Comparison of ENCODE assay signal across 1 cellular context in the genomic region with DNA sequence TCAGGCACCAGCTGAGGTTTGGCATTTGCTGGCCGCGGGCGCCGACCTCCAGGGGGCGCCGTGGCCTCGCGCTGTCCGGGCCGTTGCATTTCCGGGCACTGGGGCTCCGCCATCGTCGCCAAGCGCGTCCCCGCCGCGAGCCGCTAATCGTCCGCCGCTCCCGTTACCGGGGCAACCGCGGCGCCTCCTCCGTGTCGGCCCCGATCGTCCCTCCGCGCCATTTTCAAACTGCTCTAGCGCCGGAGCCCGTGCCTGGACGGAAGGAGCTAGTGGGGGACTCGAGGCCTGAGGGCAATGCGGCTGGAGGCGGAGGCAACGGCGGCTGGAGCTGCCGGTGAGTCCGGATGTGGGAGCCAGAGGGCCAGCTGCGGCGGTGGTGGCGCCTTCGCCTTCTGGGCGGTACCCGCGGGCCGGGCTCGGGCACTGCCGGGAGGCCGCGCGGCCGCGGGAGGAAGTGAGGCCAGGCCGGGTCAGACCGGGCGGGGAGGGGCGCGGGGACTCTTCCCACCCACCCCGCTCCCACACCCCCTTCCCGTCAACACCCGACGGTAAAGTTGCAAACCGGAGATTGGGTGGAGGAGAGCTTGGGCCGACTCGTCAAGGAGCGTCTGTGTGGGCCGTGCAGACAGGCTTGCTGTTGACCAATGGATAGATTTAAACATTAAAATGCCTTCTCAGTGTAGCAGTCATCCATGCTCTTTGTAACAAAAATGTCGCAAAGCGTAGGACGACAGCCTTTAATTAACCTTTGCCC.
TF ChIP-seq lines count a peak whose summit lies in the region.

A gene with protein sequence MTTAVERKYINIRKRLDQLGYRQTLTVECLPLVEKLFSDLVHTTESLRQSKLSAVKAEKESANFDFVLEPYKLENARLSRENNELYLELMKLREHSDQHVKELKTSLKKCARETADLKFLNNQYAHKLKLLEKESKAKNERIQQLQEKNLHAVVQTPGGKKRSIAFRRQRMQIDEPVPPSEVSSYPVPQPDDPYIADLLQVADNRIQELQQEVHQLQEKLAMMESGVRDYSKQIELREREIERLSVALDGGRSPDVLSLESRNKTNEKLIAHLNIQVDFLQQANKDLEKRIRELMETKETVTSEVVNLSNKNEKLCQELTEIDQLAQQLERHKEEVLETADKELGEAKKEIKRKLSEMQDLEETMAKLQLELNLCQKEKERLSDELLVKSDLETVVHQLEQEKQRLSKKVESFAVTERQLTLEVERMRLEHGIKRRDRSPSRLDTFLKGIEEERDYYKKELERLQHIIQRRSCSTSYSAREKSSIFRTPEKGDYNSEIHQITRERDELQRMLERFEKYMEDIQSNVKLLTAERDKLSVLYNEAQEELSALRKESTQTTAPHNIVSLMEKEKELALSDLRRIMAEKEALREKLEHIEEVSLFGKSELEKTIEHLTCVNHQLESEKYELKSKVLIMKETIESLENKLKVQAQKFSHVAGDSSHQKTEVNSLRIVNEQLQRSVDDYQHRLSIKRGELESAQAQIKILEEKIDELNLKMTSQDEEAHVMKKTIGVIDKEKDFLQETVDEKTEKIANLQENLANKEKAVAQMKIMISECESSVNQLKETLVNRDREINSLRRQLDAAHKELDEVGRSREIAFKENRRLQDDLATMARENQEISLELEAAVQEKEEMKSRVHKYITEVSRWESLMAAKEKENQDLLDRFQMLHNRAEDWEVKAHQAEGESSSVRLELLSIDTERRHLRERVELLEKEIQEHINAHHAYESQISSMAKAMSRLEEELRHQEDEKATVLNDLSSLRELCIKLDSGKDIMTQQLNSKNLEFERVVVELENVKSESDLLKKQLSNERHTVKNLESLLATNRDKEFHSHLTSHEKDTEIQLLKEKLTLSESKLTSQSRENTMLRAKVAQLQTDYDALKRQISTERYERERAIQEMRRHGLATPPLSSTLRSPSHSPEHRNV (plus strand): TSS at position 220 of the 754 bp plus-strand sequence. CDS start 3,186 bp downstream, outside the sequence.

TF ChIP-seq in HepG2, 621 proteins besides CTCF, POLR2A, EP300 and RAD21 (continued from another document and continues in another):
- TF ChIP-seq, protein P1, sequence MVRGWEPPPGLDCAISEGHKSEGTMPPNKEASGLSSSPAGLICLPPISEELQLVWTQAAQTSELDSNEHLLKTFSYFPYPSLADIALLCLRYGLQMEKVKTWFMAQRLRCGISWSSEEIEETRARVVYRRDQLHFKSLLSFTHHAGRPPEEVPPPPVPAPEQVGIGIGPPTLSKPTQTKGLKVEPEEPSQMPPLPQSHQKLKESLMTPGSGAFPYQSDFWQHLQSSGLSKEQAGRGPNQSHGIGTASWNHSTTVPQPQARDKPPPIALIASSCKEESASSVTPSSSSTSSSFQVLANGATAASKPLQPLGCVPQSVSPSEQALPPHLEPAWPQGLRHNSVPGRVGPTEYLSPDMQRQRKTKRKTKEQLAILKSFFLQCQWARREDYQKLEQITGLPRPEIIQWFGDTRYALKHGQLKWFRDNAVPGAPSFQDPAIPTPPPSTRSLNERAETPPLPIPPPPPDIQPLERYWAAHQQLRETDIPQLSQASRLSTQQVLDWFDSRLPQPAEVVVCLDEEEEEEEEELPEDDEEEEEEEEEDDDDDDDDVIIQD (CRISPR knock-in tag; IDR thresholded peaks at IDR 0.05; ENCODE audit: low read depth) = peak; percentile 26; the same call in 1 of the 2 replicates
- TF ChIP-seq, protein P2, sequence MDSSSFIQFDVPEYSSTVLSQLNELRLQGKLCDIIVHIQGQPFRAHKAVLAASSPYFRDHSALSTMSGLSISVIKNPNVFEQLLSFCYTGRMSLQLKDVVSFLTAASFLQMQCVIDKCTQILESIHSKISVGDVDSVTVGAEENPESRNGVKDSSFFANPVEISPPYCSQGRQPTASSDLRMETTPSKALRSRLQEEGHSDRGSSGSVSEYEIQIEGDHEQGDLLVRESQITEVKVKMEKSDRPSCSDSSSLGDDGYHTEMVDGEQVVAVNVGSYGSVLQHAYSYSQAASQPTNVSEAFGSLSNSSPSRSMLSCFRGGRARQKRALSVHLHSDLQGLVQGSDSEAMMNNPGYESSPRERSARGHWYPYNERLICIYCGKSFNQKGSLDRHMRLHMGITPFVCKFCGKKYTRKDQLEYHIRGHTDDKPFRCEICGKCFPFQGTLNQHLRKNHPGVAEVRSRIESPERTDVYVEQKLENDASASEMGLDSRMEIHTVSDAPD (CRISPR knock-in tag; IDR thresholded peaks at IDR 0.05) = no peak
- TF ChIP-seq SOX13 (IDR thresholded peaks at IDR 0.05) (no peak), SOX13 (CRISPR knock-in tag; conservative IDR thresholded peaks at IDR 0.05 in 1 of 2, IDR thresholded peaks at IDR 0.05 in 1 of 2) (peak in 1 of 2 experiments; percentile 21; a peak in 1 of 4 replicates), ZNF775 (CRISPR knock-in tag; IDR thresholded peaks at IDR 0.05; ENCODE audit: borderline replicate concordance) (no peak), TSC22D2 (CRISPR knock-in tag; IDR thresholded peaks at IDR 0.05; ENCODE audit: borderline replicate concordance) (no peak), ZNF660 (CRISPR knock-in tag; IDR thresholded peaks at IDR 0.05; ENCODE audit: borderline replicate concordance, low read depth) (no peak), ZNF510 (CRISPR knock-in tag; IDR thresholded peaks at IDR 0.05; ENCODE audit: low read depth) (no peak), TARDBP (CRISPR knock-in tag; IDR thresholded peaks at IDR 0.05) (peak; percentile 82; the same call in 1 of the 2 replicates), ZNF264 (CRISPR knock-in tag; IDR thresholded peaks at IDR 0.05) (peak; percentile 97), ZNF12 (CRISPR knock-in tag; IDR thresholded peaks at IDR 0.05) (peak; percentile 82), KDM2A (CRISPR knock-in tag; IDR thresholded peaks at IDR 0.05; ENCODE audit: borderline replicate concordance, low read depth) (peak; percentile 92), RBFOX2 (IDR thresholded peaks at IDR 0.05; ENCODE audit: low read depth, low read length) (peak; percentile 87), TOPORS (CRISPR knock-in tag; IDR thresholded peaks at IDR 0.05) (peak; percentile 60; the same call in 1 of the 2 replicates), KMT2A (CRISPR knock-in tag; IDR thresholded peaks at IDR 0.05) (peak; percentile 80; the same call in 1 of the 2 replicates), ZNF10 (CRISPR knock-in tag; IDR thresholded peaks at IDR 0.05; ENCODE audit: borderline replicate concordance, low read depth) (no peak), ZSCAN21 (CRISPR knock-in tag; IDR thresholded peaks at IDR 0.05; ENCODE audit: borderline replicate concordance) (peak; percentile 97), MZF1 (CRISPR knock-in tag; IDR thresholded peaks at IDR 0.05; ENCODE audit: borderline replicate concordance) (0 out of 2 replicates have a peak, but pooled peaks have one; percentile 56), SMAD1 (CRISPR knock-in tag; IDR thresholded peaks at IDR 0.05; ENCODE audit: borderline replicate concordance, low read depth) (peak; percentile 88; the same call in 1 of the 2 replicates), TMF1 (CRISPR knock-in tag; IDR thresholded peaks at IDR 0.05; ENCODE audit: low read depth) (peak; percentile 81; the same call in 1 of the 2 replicates), CCAR2 (optimal IDR thresholded peaks at IDR 0.05; ENCODE audit: low read depth, low read length) (no peak), ZNF782 (CRISPR knock-in tag; IDR thresholded peaks at IDR 0.05; ENCODE audit: borderline replicate concordance) (no peak), PITX1 (CRISPR knock-in tag; IDR thresholded peaks at IDR 0.05) (peak; percentile 74), ZNF713 (CRISPR knock-in tag; IDR thresholded peaks at IDR 0.05) (0 out of 2 replicates have a peak, but pooled peaks have one; percentile 87), SATB2 (CRISPR knock-in tag; IDR thresholded peaks at IDR 0.05) (0 out of 2 replicates have a peak, but pooled peaks have one; percentile 52), MED8 (CRISPR knock-in tag; IDR thresholded peaks at IDR 0.05; ENCODE audit: insufficient replicate concordance) (peak; percentile 85), KLF11 (CRISPR knock-in tag; IDR thresholded peaks at IDR 0.05) (no peak)
- TF ChIP-seq, protein P3, sequence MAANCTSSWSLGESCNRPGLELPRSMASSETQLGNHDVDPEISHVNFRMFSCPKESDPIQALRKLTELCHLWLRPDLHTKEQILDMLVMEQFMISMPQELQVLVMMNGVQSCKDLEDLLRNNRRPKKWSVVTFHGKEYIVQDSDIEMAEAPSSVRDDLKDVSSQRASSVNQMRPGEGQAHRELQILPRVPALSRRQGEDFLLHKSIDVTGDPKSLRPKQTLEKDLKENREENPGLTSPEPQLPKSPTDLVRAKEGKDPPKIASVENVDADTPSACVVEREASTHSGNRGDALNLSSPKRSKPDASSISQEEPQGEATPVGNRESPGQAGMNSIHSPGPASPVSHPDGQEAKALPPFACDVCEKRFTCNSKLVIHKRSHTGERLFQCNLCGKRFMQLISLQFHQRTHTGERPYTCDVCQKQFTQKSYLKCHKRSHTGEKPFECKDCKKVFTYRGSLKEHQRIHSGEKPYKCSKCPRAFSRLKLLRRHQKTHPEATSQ (CRISPR knock-in tag; IDR thresholded peaks at IDR 0.05; ENCODE audit: borderline replicate concordance) = peak; percentile 75; the same call in 1 of the 2 replicates
- TF ChIP-seq, protein P4, sequence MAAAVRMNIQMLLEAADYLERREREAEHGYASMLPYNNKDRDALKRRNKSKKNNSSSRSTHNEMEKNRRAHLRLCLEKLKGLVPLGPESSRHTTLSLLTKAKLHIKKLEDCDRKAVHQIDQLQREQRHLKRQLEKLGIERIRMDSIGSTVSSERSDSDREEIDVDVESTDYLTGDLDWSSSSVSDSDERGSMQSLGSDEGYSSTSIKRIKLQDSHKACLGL (CRISPR knock-in tag; IDR thresholded peaks at IDR 0.05) = peak; percentile 92
- TF ChIP-seq, protein P5, sequence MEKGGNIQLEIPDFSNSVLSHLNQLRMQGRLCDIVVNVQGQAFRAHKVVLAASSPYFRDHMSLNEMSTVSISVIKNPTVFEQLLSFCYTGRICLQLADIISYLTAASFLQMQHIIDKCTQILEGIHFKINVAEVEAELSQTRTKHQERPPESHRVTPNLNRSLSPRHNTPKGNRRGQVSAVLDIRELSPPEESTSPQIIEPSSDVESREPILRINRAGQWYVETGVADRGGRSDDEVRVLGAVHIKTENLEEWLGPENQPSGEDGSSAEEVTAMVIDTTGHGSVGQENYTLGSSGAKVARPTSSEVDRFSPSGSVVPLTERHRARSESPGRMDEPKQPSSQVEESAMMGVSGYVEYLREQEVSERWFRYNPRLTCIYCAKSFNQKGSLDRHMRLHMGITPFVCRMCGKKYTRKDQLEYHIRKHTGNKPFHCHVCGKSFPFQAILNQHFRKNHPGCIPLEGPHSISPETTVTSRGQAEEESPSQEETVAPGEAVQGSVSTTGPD (CRISPR knock-in tag; IDR thresholded peaks at IDR 0.05) = no peak
- TF ChIP-seq, protein P6, sequence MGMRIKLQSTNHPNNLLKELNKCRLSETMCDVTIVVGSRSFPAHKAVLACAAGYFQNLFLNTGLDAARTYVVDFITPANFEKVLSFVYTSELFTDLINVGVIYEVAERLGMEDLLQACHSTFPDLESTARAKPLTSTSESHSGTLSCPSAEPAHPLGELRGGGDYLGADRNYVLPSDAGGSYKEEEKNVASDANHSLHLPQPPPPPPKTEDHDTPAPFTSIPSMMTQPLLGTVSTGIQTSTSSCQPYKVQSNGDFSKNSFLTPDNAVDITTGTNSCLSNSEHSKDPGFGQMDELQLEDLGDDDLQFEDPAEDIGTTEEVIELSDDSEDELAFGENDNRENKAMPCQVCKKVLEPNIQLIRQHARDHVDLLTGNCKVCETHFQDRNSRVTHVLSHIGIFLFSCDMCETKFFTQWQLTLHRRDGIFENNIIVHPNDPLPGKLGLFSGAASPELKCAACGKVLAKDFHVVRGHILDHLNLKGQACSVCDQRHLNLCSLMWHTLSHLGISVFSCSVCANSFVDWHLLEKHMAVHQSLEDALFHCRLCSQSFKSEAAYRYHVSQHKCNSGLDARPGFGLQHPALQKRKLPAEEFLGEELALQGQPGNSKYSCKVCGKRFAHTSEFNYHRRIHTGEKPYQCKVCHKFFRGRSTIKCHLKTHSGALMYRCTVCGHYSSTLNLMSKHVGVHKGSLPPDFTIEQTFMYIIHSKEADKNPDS (CRISPR knock-in tag; IDR thresholded peaks at IDR 0.05) = no peak
- TF ChIP-seq, protein P7, sequence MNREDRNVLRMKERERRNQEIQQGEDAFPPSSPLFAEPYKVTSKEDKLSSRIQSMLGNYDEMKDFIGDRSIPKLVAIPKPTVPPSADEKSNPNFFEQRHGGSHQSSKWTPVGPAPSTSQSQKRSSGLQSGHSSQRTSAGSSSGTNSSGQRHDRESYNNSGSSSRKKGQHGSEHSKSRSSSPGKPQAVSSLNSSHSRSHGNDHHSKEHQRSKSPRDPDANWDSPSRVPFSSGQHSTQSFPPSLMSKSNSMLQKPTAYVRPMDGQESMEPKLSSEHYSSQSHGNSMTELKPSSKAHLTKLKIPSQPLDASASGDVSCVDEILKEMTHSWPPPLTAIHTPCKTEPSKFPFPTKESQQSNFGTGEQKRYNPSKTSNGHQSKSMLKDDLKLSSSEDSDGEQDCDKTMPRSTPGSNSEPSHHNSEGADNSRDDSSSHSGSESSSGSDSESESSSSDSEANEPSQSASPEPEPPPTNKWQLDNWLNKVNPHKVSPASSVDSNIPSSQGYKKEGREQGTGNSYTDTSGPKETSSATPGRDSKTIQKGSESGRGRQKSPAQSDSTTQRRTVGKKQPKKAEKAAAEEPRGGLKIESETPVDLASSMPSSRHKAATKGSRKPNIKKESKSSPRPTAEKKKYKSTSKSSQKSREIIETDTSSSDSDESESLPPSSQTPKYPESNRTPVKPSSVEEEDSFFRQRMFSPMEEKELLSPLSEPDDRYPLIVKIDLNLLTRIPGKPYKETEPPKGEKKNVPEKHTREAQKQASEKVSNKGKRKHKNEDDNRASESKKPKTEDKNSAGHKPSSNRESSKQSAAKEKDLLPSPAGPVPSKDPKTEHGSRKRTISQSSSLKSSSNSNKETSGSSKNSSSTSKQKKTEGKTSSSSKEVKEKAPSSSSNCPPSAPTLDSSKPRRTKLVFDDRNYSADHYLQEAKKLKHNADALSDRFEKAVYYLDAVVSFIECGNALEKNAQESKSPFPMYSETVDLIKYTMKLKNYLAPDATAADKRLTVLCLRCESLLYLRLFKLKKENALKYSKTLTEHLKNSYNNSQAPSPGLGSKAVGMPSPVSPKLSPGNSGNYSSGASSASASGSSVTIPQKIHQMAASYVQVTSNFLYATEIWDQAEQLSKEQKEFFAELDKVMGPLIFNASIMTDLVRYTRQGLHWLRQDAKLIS (CRISPR knock-in tag; IDR thresholded peaks at IDR 0.05) = no peak
- TF ChIP-seq, protein P8, sequence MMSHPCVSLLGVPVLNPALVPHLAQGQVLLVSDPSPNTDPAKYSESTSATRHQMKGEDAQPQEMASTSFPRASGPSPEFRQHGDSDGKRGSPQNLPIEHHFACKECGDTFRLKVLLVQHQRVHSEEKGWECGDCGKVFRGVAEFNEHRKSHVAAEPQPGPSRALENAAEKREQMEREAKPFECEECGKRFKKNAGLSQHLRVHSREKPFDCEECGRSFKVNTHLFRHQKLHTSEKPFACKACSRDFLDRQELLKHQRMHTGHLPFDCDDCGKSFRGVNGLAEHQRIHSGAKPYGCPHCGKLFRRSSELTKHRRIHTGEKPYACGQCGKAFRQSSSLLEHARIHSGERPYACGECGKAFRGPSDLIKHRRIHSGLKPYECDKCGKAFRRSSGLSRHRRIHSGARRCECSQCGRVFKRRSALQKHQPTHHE (CRISPR knock-in tag; IDR thresholded peaks at IDR 0.05; ENCODE audit: borderline replicate concordance) = peak; percentile 97
